In genomic region chr3:9852528-9852927, GRCh38 we compare ENCODE assay signal across 23 cellular contexts. TPM values are rescaled to one million over a fixed set of nuclear protein-coding genes. Genes with fewer than 3 reads are reported as not detected.
DNase-seq lines count a peak whose midpoint lies in the region; ATAC-seq, FAIRE-seq and TF ChIP-seq lines count a peak whose summit lies in the region.
"Had no signal": no experiment of that assay in that cellular context is flagged by ENCODE, and none has a peak within 500 bp of the region (broad histone marks: within the 10 kb centered on the region; RNA-seq: fewer than 3 reads in every experiment).

No MANE protein-coding gene starts in this region.

- ATAC-seq in K562 (no peak), HG02981 (IDR thresholded peaks at IDR 0.05; ENCODE audit: unreplicated experiment) (no peak), GM21717 (IDR thresholded peaks at IDR 0.05; ENCODE audit: unreplicated experiment) (no peak)
- ATAC-seq: GM12878, T-cell had no signal

- CTCF ChIA-PET in K562 (lab: Yijun Ruan, JAX; ENCODE audit: low intra/inter-chr PET ratio): interaction anchor here (0.6 kb wide), 1 partner anchor 44 kb away, joined by 4 read pairs; no protein-coding TSS in a partner anchor

- FAIRE-seq in K562 (lab: Jason Lieb, UNC): no peak
- FAIRE-seq: GM12878 had no signal

- H3K4me3 ChIP-seq in OCI-LY1 (ENCODE audit: low read depth, low read length, poor library complexity, severe bottlenecking): no peak overlapping the region
- H3K4me3 ChIP-seq in K562: no peak overlapping the region
- H3K4me3 ChIP-seq: GM12878 had no signal

- in situ Hi-C loops in K562 (cut with MboI): no loop called here

- TF ChIP-seq CTCF in OCI-LY1 (IDR thresholded peaks at IDR 0.05; ENCODE audit: low read length) (peak; percentile 13; the same call in 1 of the 2 replicates), K562 (IDR thresholded peaks at IDR 0.05 in 2 of 3, conservative IDR thresholded peaks at IDR 0.05 in 1 of 3; ENCODE audit: insufficient read depth in 2 of 3, low read depth in 1 of 3, low read length in 3 of 3) (peak; percentile 24 to 56 (median 46); a peak in 3 of 6 replicates)

- WGBS in K562 (ENCODE audit: insufficient coverage, low coverage, missing lambda C conversion rate): 33% methylated on average over 6 of the region's 6 CpGs

- peak in 1 of 2 experiments; percentile 65; a peak in 2 of 4 replicates for TF ChIP-seq RAD21 in K562 (CRISPR knock-in tag; conservative IDR thresholded peaks at IDR 0.05 in 1 of 2, IDR thresholded peaks at IDR 0.05 in 1 of 2)

- H3K9me3 ChIP-seq in OCI-LY1 (ENCODE audit: low read length): no peaks in the 10 kb centered on the region
- no peaks in the 10 kb centered on the region for H3K9me3 ChIP-seq in K562 (replicated peaks; ENCODE audit: control insufficient read depth, insufficient read depth, low read depth, low read length)

- no peaks in the 10 kb centered on the region for H3K79me2 ChIP-seq in OCI-LY1 (ENCODE audit: insufficient read depth, low read length)
- no peaks in the 10 kb centered on the region for H3K79me2 ChIP-seq in K562 (ENCODE audit: control insufficient read depth, insufficient read depth, low read length)

- H4K20me1 ChIP-seq in OCI-LY1 (ENCODE audit: insufficient read depth, low read length) (no peaks in the 10 kb centered on the region), K562 (replicated peaks; ENCODE audit: control insufficient read depth, insufficient read depth, low read length) (no peaks in the 10 kb centered on the region)

- intact Hi-C loops in K562 (cut with micrococcal nuclease): loop anchor here (1.0 kb wide), 1 partner anchor 470 kb away; no protein-coding TSS in a partner anchor

- H3K4me2 ChIP-seq in OCI-LY1 (ENCODE audit: low read length) (no peak overlapping the region), K562 (ENCODE audit: insufficient read depth, low read length) (no peak overlapping the region)

- DNase-seq in DMS 273 (lab: John Stamatoyannopoulos, UW; ENCODE audit: unreplicated experiment) (peak; percentile 7), DMS 273 treated with DMSO at 0.1 percent for 48 hours (lab: John Stamatoyannopoulos, UW) (no peak), ELR (ENCODE audit: low read depth) (peak; percentile 16), K562 (ENCODE audit: extremely low read depth in 1 of 4, low spot score in 3 of 4) (no peak)
- DNase-seq in activated naive CD4-positive, alpha-beta T cell treated with Interleukin-2 at 50 U/mL for 16 hours: no peak
- DNase-seq: CD8-positive, alpha-beta memory T cell; GOT3; NCI-H1092; NCI-H1436; NCI-H187 treated with DMSO at 0.1 percent for 48 hours; NCI-H2227 treated with DMSO at 0.1 percent for 48 hours; NCI-H510A; NK-92 treated with Interleukin-12 subunit alpha and Interleukin-12 subunit beta, amount 100 ng/mL, for 24 hours; SHP77 treated with DMSO at 0.1 percent for 48 hours; T-cell had no signal

- H3K36me3 ChIP-seq in OCI-LY1 (ENCODE audit: insufficient read depth, low read length) (no peaks in the 10 kb centered on the region), K562 (ENCODE audit: control insufficient read depth, insufficient read depth, low read length) (no peaks in the 10 kb centered on the region)

- no peaks in the 10 kb centered on the region for H3K27me3 ChIP-seq in OCI-LY1 (ENCODE audit: insufficient read depth, low read length)
- H3K27me3 ChIP-seq in K562 (ENCODE audit: control insufficient read depth in 2 of 2, insufficient read depth in 2 of 2, low read length in 2 of 2): no peaks in the 10 kb centered on the region

- H3K27ac ChIP-seq in OCI-LY1 (ENCODE audit: low read depth, low read length, poor library complexity, severe bottlenecking) (no peak overlapping the region), K562 (ENCODE audit: extremely low read depth, low read depth, low read length) (no peak overlapping the region)
- H3K27ac ChIP-seq: 22Rv1, C4-2B, RWPE1 had no signal

- H3K9ac ChIP-seq in OCI-LY1 (ENCODE audit: low read length) (no peak overlapping the region), K562 (ENCODE audit: insufficient read depth in 1 of 2, low read depth in 2 of 2, low read length in 2 of 2) (no peak overlapping the region)

- no peaks in the 10 kb centered on the region for H3K9me1 ChIP-seq in K562 (ENCODE audit: control insufficient read depth, insufficient read depth, low read length)

- no peak for TF ChIP-seq EP300 in K562 (IDR thresholded peaks at IDR 0.05; ENCODE audit: low read length)

- H2AFZ ChIP-seq in OCI-LY1 (ENCODE audit: low read length) (no peak overlapping the region), K562 (ENCODE audit: low read depth, low read length) (peak overlapping the region; percentile 14)

- H3K4me1 ChIP-seq in OCI-LY1 (ENCODE audit: insufficient read depth, low read length, severe bottlenecking) (no peaks in the 10 kb centered on the region), K562 (replicated peaks in 1 of 2; ENCODE audit: control insufficient read depth in 2 of 2, insufficient read depth in 2 of 2, low read length in 2 of 2) (no peaks in the 10 kb centered on the region; a peak in 1 of 5 replicates)

- no peaks in the 10 kb centered on the region for H3F3A ChIP-seq in OCI-LY1 (ENCODE audit: insufficient read depth, low read length)

- POLR2A ChIA-PET in K562 (lab: Yijun Ruan, JAX): interaction anchor here (1.3 kb wide), 1 partner anchor 31 kb away, joined by 4 read pairs; no protein-coding TSS in a partner anchor

- BruUV-seq in K562 (replicated peaks; lab: Mats Ljungman, UMichigan): no TSS peak

- TF ChIP-seq POLR2A in K562 (conservative IDR thresholded peaks at IDR 0.05): no peak

- H3K9me2 ChIP-seq in OCI-LY1 (ENCODE audit: low read depth, low read length): no peaks in the 10 kb centered on the region

RNA-seq across cellular contexts. Expression of gene RPUSD3, which starts 8.7 kb away (rescaled TPM):
- 79.3 and 118 TPM in 2 replicates for total RNA-seq in K562 (2011; cell fraction: chromatin; rRNA removed; ENCODE audit: low replicate concordance)
- 76.7 and 80.0 TPM in 2 replicates for total RNA-seq in K562 (2011; cell fraction: nucleolus; rRNA removed)
- total RNA-seq in K562 (2011; cell fraction: nucleoplasm; rRNA removed): 76.9 and 87.5 TPM in 2 replicates
- total RNA-seq in K562 (2014; rRNA removed): 73.0 and 90.5 TPM in 2 replicates
- 44.3 and 55.8 TPM in 2 replicates for total RNA-seq in K562 (2014; rRNA removed; fragmentation: Illumina TruSeq; extraction: Trizol)
- total RNA-seq in K562 (2015; rRNA removed; fragmentation: Illumina TruSeq; extraction: Trizol): 51.5 and 59.3 TPM in 2 replicates
- 99.0 and 100 TPM in 2 replicates for total RNA-seq in K562 (2021)
- 56.1 and 104 TPM in 2 replicates for polyA plus RNA-seq in K562 (2011; rRNA removed)
- 77.0 and 146 TPM in 2 replicates for polyA plus RNA-seq in K562 (2011; cell fraction: cytosol; rRNA removed)
- polyA plus RNA-seq in K562 (2011; cell fraction: nucleus; rRNA removed): 62.9 and 99.5 TPM in 2 replicates
- 69.4 and 77.4 TPM in 2 replicates for polyA plus RNA-seq in K562 (2012)
- polyA plus RNA-seq in K562 (2014; fragmentation: Illumina TruSeq; extraction: Trizol): 98.2 and 119 TPM in 2 replicates
- polyA plus RNA-seq in K562 (2014; fragmentation: Nextera tagmentation; extraction: Ambion mirVana): 10 to 100 TPM; 13.8 to 26.4 TPM
- 66.6 and 76.8 TPM in 2 replicates for polyA plus RNA-seq in K562 (2014; rRNA removed)
- 42.4 and 42.7 TPM in 2 replicates for polyA minus RNA-seq in K562 (2011; rRNA and poly(A)+ RNA removed)
- polyA minus RNA-seq in K562 (2011; cell fraction: cytosol; rRNA and poly(A)+ RNA removed): 33.5 and 40.3 TPM in 2 replicates
- polyA minus RNA-seq in K562 (2011; cell fraction: nucleus; rRNA and poly(A)+ RNA removed): 26.7 and 27.1 TPM in 2 replicates

RNA-seq across cellular contexts. Expression of gene CIDEC, which starts 27.5 kb away (rescaled TPM):
- not detected in 2 replicates for total RNA-seq in K562 (2011; cell fraction: chromatin; rRNA removed; ENCODE audit: low replicate concordance)
- not detected in 2 replicates for total RNA-seq in K562 (2011; cell fraction: nucleolus; rRNA removed)
- total RNA-seq in K562 (2011; cell fraction: nucleoplasm; rRNA removed): not detected in 2 replicates
- total RNA-seq in K562 (2014; rRNA removed): not detected in 2 replicates
- not detected in 2 replicates for total RNA-seq in K562 (2014; rRNA removed; fragmentation: Illumina TruSeq; extraction: Trizol)
- total RNA-seq in K562 (2015; rRNA removed; fragmentation: Illumina TruSeq; extraction: Trizol): not detected in 2 replicates
- not detected in 2 replicates for total RNA-seq in K562 (2021)
- not detected in 2 replicates for polyA plus RNA-seq in K562 (2011; rRNA removed)
- polyA plus RNA-seq in K562 (2011; cell fraction: cytosol; rRNA removed): 0.09 and 0.39 TPM in 2 replicates
- polyA plus RNA-seq in K562 (2011; cell fraction: nucleus; rRNA removed): not detected in 2 replicates
- not detected in 2 replicates for polyA plus RNA-seq in K562 (2012)
- not detected in 2 replicates for polyA plus RNA-seq in K562 (2014; fragmentation: Illumina TruSeq; extraction: Trizol)
- not detected for polyA plus RNA-seq in K562 (2014; fragmentation: Nextera tagmentation; extraction: Ambion mirVana)
- polyA plus RNA-seq in K562 (2014; rRNA removed): not detected in 2 replicates
- polyA minus RNA-seq in K562 (2011; rRNA and poly(A)+ RNA removed): not detected in 2 replicates
- polyA minus RNA-seq in K562 (2011; cell fraction: cytosol; rRNA and poly(A)+ RNA removed): not detected in 2 replicates
- polyA minus RNA-seq in K562 (2011; cell fraction: nucleus; rRNA and poly(A)+ RNA removed): not detected in 2 replicates
- total RNA-seq: CD8-positive, alpha-beta memory T cell; GM12878; LHCN-M2 had no signal
- polyA plus RNA-seq: CD8-positive, alpha-beta memory T cell had no signal

RNA-seq across cellular contexts. Expression of gene JAGN1, which starts 37.9 kb away (rescaled TPM):
- total RNA-seq in K562 (2011; cell fraction: chromatin; rRNA removed; ENCODE audit: low replicate concordance): 61.7 and 101 TPM in 2 replicates
- 84.5 and 103 TPM in 2 replicates for total RNA-seq in K562 (2011; cell fraction: nucleolus; rRNA removed)
- 97.8 and 112 TPM in 2 replicates for total RNA-seq in K562 (2011; cell fraction: nucleoplasm; rRNA removed)
- 38.9 and 41.1 TPM in 2 replicates for total RNA-seq in K562 (2014; rRNA removed)
- total RNA-seq in K562 (2014; rRNA removed; fragmentation: Illumina TruSeq; extraction: Trizol): 40.3 and 42.4 TPM in 2 replicates
- total RNA-seq in K562 (2015; rRNA removed; fragmentation: Illumina TruSeq; extraction: Trizol): 31.1 and 33.9 TPM in 2 replicates
- total RNA-seq in K562 (2021): 57.2 and 58.8 TPM in 2 replicates
- polyA plus RNA-seq in K562 (2011; rRNA removed): 66.3 and 77.8 TPM in 2 replicates
- polyA plus RNA-seq in K562 (2011; cell fraction: cytosol; rRNA removed): 70.4 and 88.4 TPM in 2 replicates
- polyA plus RNA-seq in K562 (2011; cell fraction: nucleus; rRNA removed): 37.0 and 45.1 TPM in 2 replicates
- 56.0 and 64.7 TPM in 2 replicates for polyA plus RNA-seq in K562 (2012)
- 52.3 and 62.6 TPM in 2 replicates for polyA plus RNA-seq in K562 (2014; fragmentation: Illumina TruSeq; extraction: Trizol)
- polyA plus RNA-seq in K562 (2014; fragmentation: Nextera tagmentation; extraction: Ambion mirVana): 10 to 100 TPM; 31.6 to 33.3 TPM
- 49.8 and 54.6 TPM in 2 replicates for polyA plus RNA-seq in K562 (2014; rRNA removed)
- polyA minus RNA-seq in K562 (2011; rRNA and poly(A)+ RNA removed): 58.7 and 70.5 TPM in 2 replicates
- polyA minus RNA-seq in K562 (2011; cell fraction: cytosol; rRNA and poly(A)+ RNA removed): 27.5 and 42.9 TPM in 2 replicates
- polyA minus RNA-seq in K562 (2011; cell fraction: nucleus; rRNA and poly(A)+ RNA removed): 16.8 and 25.8 TPM in 2 replicates

RNA-seq across cellular contexts. Expression of gene TTLL3, which starts 42.5 kb away (rescaled TPM):
- 652 and 1,082 TPM in 2 replicates for total RNA-seq in K562 (2011; cell fraction: chromatin; rRNA removed; ENCODE audit: low replicate concordance)
- 407 and 449 TPM in 2 replicates for total RNA-seq in K562 (2011; cell fraction: nucleolus; rRNA removed)
- total RNA-seq in K562 (2011; cell fraction: nucleoplasm; rRNA removed): 488 and 686 TPM in 2 replicates
- total RNA-seq in K562 (2014; rRNA removed): 30.7 and 34.0 TPM in 2 replicates
- 28.7 and 33.0 TPM in 2 replicates for total RNA-seq in K562 (2014; rRNA removed; fragmentation: Illumina TruSeq; extraction: Trizol)
- total RNA-seq in K562 (2015; rRNA removed; fragmentation: Illumina TruSeq; extraction: Trizol): 31.6 and 33.2 TPM in 2 replicates
- 53.7 and 63.6 TPM in 2 replicates for total RNA-seq in K562 (2021)
- 95.8 and 120 TPM in 2 replicates for polyA plus RNA-seq in K562 (2011; rRNA removed)
- polyA plus RNA-seq in K562 (2011; cell fraction: cytosol; rRNA removed): 71.0 and 73.2 TPM in 2 replicates
- 641 and 948 TPM in 2 replicates for polyA plus RNA-seq in K562 (2011; cell fraction: nucleus; rRNA removed)
- polyA plus RNA-seq in K562 (2012): 65.7 and 182 TPM in 2 replicates
- 53.8 and 60.9 TPM in 2 replicates for polyA plus RNA-seq in K562 (2014; fragmentation: Illumina TruSeq; extraction: Trizol)
- 10 to 100 TPM in 1 of 2 experiments, 1 to 10 TPM in 1; 8.9 to 11.6 TPM for polyA plus RNA-seq in K562 (2014; fragmentation: Nextera tagmentation; extraction: Ambion mirVana)
- 72.7 and 106 TPM in 2 replicates for polyA plus RNA-seq in K562 (2014; rRNA removed)
- polyA minus RNA-seq in K562 (2011; rRNA and poly(A)+ RNA removed): 99.7 and 103 TPM in 2 replicates
- polyA minus RNA-seq in K562 (2011; cell fraction: cytosol; rRNA and poly(A)+ RNA removed): 19.4 and 21.8 TPM in 2 replicates
- 133 and 150 TPM in 2 replicates for polyA minus RNA-seq in K562 (2011; cell fraction: nucleus; rRNA and poly(A)+ RNA removed)

RNA-seq across cellular contexts. Expression of gene IL17RE, which starts 50.1 kb away (rescaled TPM):
- total RNA-seq in K562 (2011; cell fraction: chromatin; rRNA removed; ENCODE audit: low replicate concordance): 4.4 and 7.9 TPM in 2 replicates
- total RNA-seq in K562 (2011; cell fraction: nucleolus; rRNA removed): 2.8 and 5.7 TPM in 2 replicates
- total RNA-seq in K562 (2011; cell fraction: nucleoplasm; rRNA removed): 4.6 and 5.8 TPM in 2 replicates
- total RNA-seq in K562 (2014; rRNA removed) (0.20 TPM in 1 of 2 replicates, not detected in the other), K562 (2014; rRNA removed; fragmentation: Illumina TruSeq; extraction: Trizol) (0.48 and 0.51 TPM in 2 replicates), K562 (2015; rRNA removed; fragmentation: Illumina TruSeq; extraction: Trizol) (0.26 TPM in 1 of 2 replicates, not detected in the other), K562 (2021) (0.47 and 0.72 TPM in 2 replicates)
- polyA plus RNA-seq in K562 (2011; rRNA removed) (1.1 and 1.9 TPM in 2 replicates), K562 (2014; fragmentation: Illumina TruSeq; extraction: Trizol) (0.39 and 0.73 TPM in 2 replicates), K562 (2014; fragmentation: Nextera tagmentation; extraction: Ambion mirVana) (not detected), K562 (2014; rRNA removed) (0.23 and 0.32 TPM in 2 replicates)
- 0.29 and 1.2 TPM in 2 replicates for polyA plus RNA-seq in K562 (2011; cell fraction: cytosol; rRNA removed)
- polyA plus RNA-seq in K562 (2011; cell fraction: nucleus; rRNA removed): 3.7 and 5.1 TPM in 2 replicates
- 0.46 and 0.91 TPM in 2 replicates for polyA plus RNA-seq in K562 (2012)
- 0.67 and 1.0 TPM in 2 replicates for polyA minus RNA-seq in K562 (2011; rRNA and poly(A)+ RNA removed)
- not detected in 2 replicates for polyA minus RNA-seq in K562 (2011; cell fraction: cytosol; rRNA and poly(A)+ RNA removed)
- polyA minus RNA-seq in K562 (2011; cell fraction: nucleus; rRNA and poly(A)+ RNA removed): 0.67 and 1.7 TPM in 2 replicates

Comparison
In these comparisons a context has a peak if more than half of its experiments do, and no peak if none do; other contexts are left out.
1. DNase-seq: peak in DMS 273 (single experiment) and ELR (single experiment); none in DMS 273 treated with DMSO at 0.1 percent for 48 hours (single experiment), K562 (0 of 4) and activated naive CD4-positive, alpha-beta T cell treated with Interleukin-2 at 50 U/mL for 16 hours (single experiment).